18 cellular contexts compared by ENCODE assay signal in the genomic region with DNA sequence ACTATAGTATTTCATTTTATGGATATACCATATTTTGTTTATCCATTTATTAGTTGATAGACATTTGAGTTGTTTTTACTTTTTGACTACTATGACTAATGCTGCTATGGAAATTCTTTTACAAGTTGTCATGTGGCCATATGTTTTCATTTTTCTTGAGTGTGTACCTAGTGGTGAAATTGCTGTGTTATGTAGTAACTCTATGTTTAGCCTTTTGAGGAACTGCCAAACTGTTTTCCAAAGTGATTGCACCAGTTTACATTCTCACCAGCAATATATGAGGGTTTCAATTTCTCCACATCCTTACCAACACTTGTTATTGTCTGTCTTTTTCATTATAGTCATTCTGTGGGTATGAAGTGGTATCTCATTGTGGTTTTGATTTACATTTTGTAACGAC.
DNase-seq lines count a peak whose midpoint lies in the region; ATAC-seq lines count a peak whose summit lies in the region.
"Had no signal": no experiment of that assay in that cellular context is flagged by ENCODE, and none has a peak within 500 bp of the region (broad histone marks: within the 10 kb centered on the region; RNA-seq: fewer than 3 reads in every experiment).

No MANE protein-coding gene starts in this region.

- peak; percentile 34 for DNase-seq in AG08395 (ENCODE audit: low spot score)
- peak; percentile 54 for DNase-seq in HT1080 (ENCODE audit: low read depth)
- DNase-seq in amniotic epithelial cell (ENCODE audit: low read depth), result peak; percentile 82
- DNase-seq in fibroblast of peridontal ligament (ENCODE audit: extremely low read depth), result peak; percentile 91
- DNase-seq in SHP77 (lab: John Stamatoyannopoulos, UW), result no peak
- DNase-seq in NCI-H524 treated with DMSO at 0.1 percent for 48 hours (lab: John Stamatoyannopoulos, UW), result no peak
- DNase-seq in stimulated activated CD8-positive, alpha-beta memory T cell treated with anti-CD3 and anti-CD28 coated beads, Interleukin-4, amount 100 ng/mL, for 48 hours, result no peak
- DNase-seq: activated CD8-positive, alpha-beta memory T cell treated with anti-CD3 and anti-CD28 coated beads for 24 hours; activated T-cell treated with anti-CD3 and anti-CD28 coated beads, Interleukin-2, amount 50 U/mL, for 48 hours; body of pancreas; cortex of kidney; DMS 273 treated with DMSO at 0.1 percent for 48 hours; head of caudate nucleus; NCI-H1105 treated with DMSO at 0.1 percent for 48 hours; NCI-H2171; spleen; stimulated activated CD4-positive, alpha-beta T cell treated with anti-CD3 and anti-CD28 coated beads, Interleukin-4, amount 100 ng/mL, for 4 hours had no signal

- no peak for ATAC-seq in GM21423 (IDR thresholded peaks at IDR 0.05; ENCODE audit: unreplicated experiment)
- ATAC-seq: body of pancreas had no signal

Comparison
In these comparisons a context has a peak if more than half of its experiments do, and no peak if none do; other contexts are left out.
1. DNase-seq: peak in AG08395 (single experiment), HT1080 (single experiment), amniotic epithelial cell (single experiment) and fibroblast of peridontal ligament (single experiment); none in SHP77 (0 of 2), NCI-H524 treated with DMSO at 0.1 percent for 48 hours (single experiment) and stimulated activated CD8-positive, alpha-beta memory T cell treated with anti-CD3 and anti-CD28 coated beads, Interleukin-4, amount 100 ng/mL, for 48 hours (single experiment).